Comparison of ENCODE assay signal across 16 cellular contexts in genomic region chr21:36035381-36035791, GRCh38. TPM values are rescaled to one million over a fixed set of nuclear protein-coding genes. Genes with fewer than 3 reads are reported as not detected.
DNase-seq lines count a peak whose midpoint lies in the region; ATAC-seq and TF ChIP-seq lines count a peak whose summit lies in the region.
"Had no signal": no experiment of that assay in that cellular context is flagged by ENCODE, and none has a peak within 500 bp of the region (broad histone marks: within the 10 kb centered on the region; RNA-seq: fewer than 3 reads in every experiment).

No MANE protein-coding gene starts in this region.

- no peaks in the 10 kb centered on the region for H3K4me1 ChIP-seq in endodermal cell (ENCODE audit: control insufficient read depth, insufficient read depth, low read length)
- H3K4me1 ChIP-seq in PC-9 (replicated peaks; ENCODE audit: insufficient read depth) = no peaks in the 10 kb centered on the region

- CTCF ChIA-PET in PC-9 (lab: Charles Lee) = no interaction called here

- no peak overlapping the region for H2AFZ ChIP-seq in PC-9

- no peaks in the 10 kb centered on the region for H3K9me2 ChIP-seq in PC-9 (ENCODE audit: insufficient read depth)

- H3K4me3 Mint-ChIP-seq in HFFc6 (no peak overlapping the region), endodermal cell (no peak overlapping the region)
- no peak overlapping the region for H3K4me3 Mint-ChIP-seq in activated T-cell treated with anti-CD3 and anti-CD28 coated beads, Interleukin-2, amount 50 U/mL, for 4 hours
- H3K4me3 Mint-ChIP-seq: activated T-helper 17 cell treated with anti-CD3 and anti-CD28 coated beads, Interleukin-2, amount 50 U/mL, for 72 hours; brain; CD4-positive, alpha-beta memory T cell had no signal

- H3K27me3 Mint-ChIP-seq in HFFc6 (ENCODE audit: insufficient read depth) (no peaks in the 10 kb centered on the region; the same call in 1 of the 2 replicates), endodermal cell (ENCODE audit: insufficient read depth) (no peaks in the 10 kb centered on the region)
- no peaks in the 10 kb centered on the region for H3K27me3 Mint-ChIP-seq in activated T-cell treated with anti-CD3 and anti-CD28 coated beads, Interleukin-2, amount 50 U/mL, for 4 hours (ENCODE audit: low read depth)
- H3K27me3 Mint-ChIP-seq: activated T-helper 17 cell treated with anti-CD3 and anti-CD28 coated beads, Interleukin-2, amount 50 U/mL, for 72 hours; brain; CD4-positive, alpha-beta memory T cell had no signal

- intact Hi-C loops in PC-9 (cut with micrococcal nuclease; ENCODE audit: unreplicated experiment) = no loop called here

- H4K20me1 ChIP-seq in PC-9 (ENCODE audit: insufficient read depth) = no peaks in the 10 kb centered on the region

- no TSS peak for BruUV-seq in PC-9 (replicated peaks; lab: Mats Ljungman, UMichigan)

- H3K9me3 Mint-ChIP-seq in HFFc6 (no peaks in the 10 kb centered on the region), endodermal cell (no peaks in the 10 kb centered on the region)
- no peaks in the 10 kb centered on the region for H3K9me3 Mint-ChIP-seq in activated T-cell treated with anti-CD3 and anti-CD28 coated beads, Interleukin-2, amount 50 U/mL, for 4 hours
- H3K9me3 Mint-ChIP-seq: activated T-helper 17 cell treated with anti-CD3 and anti-CD28 coated beads, Interleukin-2, amount 50 U/mL, for 72 hours; brain; CD4-positive, alpha-beta memory T cell had no signal

- no peak overlapping the region for H3K9ac ChIP-seq in endodermal cell (ENCODE audit: extremely low read depth, low read length, poor library complexity, severe bottlenecking)

- H3K27ac Mint-ChIP-seq in HFFc6 (no peak overlapping the region), endodermal cell (peak overlapping the region; percentile 44)
- H3K27ac Mint-ChIP-seq: activated T-helper 17 cell treated with anti-CD3 and anti-CD28 coated beads, Interleukin-2, amount 50 U/mL, for 72 hours; CD4-positive, alpha-beta memory T cell had no signal

- POLR2A ChIA-PET in PC-9 (lab: Charles Lee; ENCODE audit: unreplicated experiment) = interaction anchor here (0.6 kb wide), 1 partner anchor 11 kb away, joined by 5 read pairs; no protein-coding TSS in a partner anchor

- no peaks in the 10 kb centered on the region for H3K27me3 ChIP-seq in endodermal cell (ENCODE audit: control insufficient read depth, insufficient read depth, low read length, poor library complexity, severe bottlenecking)
- no peaks in the 10 kb centered on the region for H3K27me3 ChIP-seq in PC-9 (ENCODE audit: insufficient read depth, low read depth)

- H3K27ac ChIP-seq in endodermal cell (ENCODE audit: low read depth, low read length) = no peak overlapping the region
- no peak overlapping the region for H3K27ac ChIP-seq in PC-9
- H3K27ac ChIP-seq: skin epidermis had no signal

- H3K9me3 ChIP-seq in endodermal cell (ENCODE audit: control insufficient read depth, low read length) (no peaks in the 10 kb centered on the region), PC-9 (ENCODE audit: insufficient read depth, low read depth) (no peaks in the 10 kb centered on the region)

- ATAC-seq in activated T-cell treated with anti-CD3 and anti-CD28 coated beads, Interleukin-2, amount 50 U/mL, for 4 hours = no peak
- ATAC-seq in GM21528 (IDR thresholded peaks at IDR 0.05; ENCODE audit: low FRiP score, unreplicated experiment) = no peak
- ATAC-seq: activated T-helper 17 cell treated with anti-CD3 and anti-CD28 coated beads, Interleukin-2, amount 50 U/mL, for 72 hours had no signal

- peaks cover 3% of the 10 kb centered on the region for H3F3A ChIP-seq in PC-9 (ENCODE audit: insufficient read depth, low read depth)

- H3K36me3 Mint-ChIP-seq in HFFc6 (ENCODE audit: low read depth) (peaks cover 39% of the 10 kb centered on the region), endodermal cell (ENCODE audit: low read depth) (peaks cover 51% of the 10 kb centered on the region)
- peaks cover 35% of the 10 kb centered on the region for H3K36me3 Mint-ChIP-seq in activated T-cell treated with anti-CD3 and anti-CD28 coated beads, Interleukin-2, amount 50 U/mL, for 4 hours (ENCODE audit: insufficient read depth)

- no peak overlapping the region for H3K4me2 ChIP-seq in PC-9

- H3K4me3 ChIP-seq in endodermal cell (ENCODE audit: low read length) (no peak overlapping the region), PC-9 (no peak overlapping the region)
- H3K4me3 ChIP-seq: skin epidermis had no signal

- H3K79me2 ChIP-seq in PC-9 (ENCODE audit: low read depth) = no peaks in the 10 kb centered on the region

- TF ChIP-seq CTCF in HFFc6 (IDR thresholded peaks at IDR 0.05) (peak; percentile 4; the same call in 1 of the 2 replicates), endodermal cell (conservative IDR thresholded peaks at IDR 0.05) (peak; percentile 64), PC-9 (conservative IDR thresholded peaks at IDR 0.05) (no peak)

- DNase-seq in NCI-H1417 (lab: John Stamatoyannopoulos, UW) (peak in 2 of 3 experiments; percentile 17 to 27), NCI-H1417 treated with DMSO at 0.1 percent for 48 hours (lab: John Stamatoyannopoulos, UW) (no peak), HFFc6 (no peak), endodermal cell (peak; percentile 77), myocyte (ENCODE audit: low read depth) (peak; percentile 14), PC-9 (no peak)
- DNase-seq in activated T-cell treated with anti-CD3 and anti-CD28 coated beads, Interleukin-2, amount 50 U/mL, for 4 hours = no peak
- DNase-seq: 8988T; CD4-positive, alpha-beta memory T cell; effector CD4-positive, alpha-beta T cell; foreskin fibroblast; NCI-H2081 had no signal

- H3K4me1 Mint-ChIP-seq in HFFc6 (ENCODE audit: low read depth) (no peaks in the 10 kb centered on the region), endodermal cell (peaks cover 10% of the 10 kb centered on the region)
- H3K4me1 Mint-ChIP-seq in activated T-cell treated with anti-CD3 and anti-CD28 coated beads, Interleukin-2, amount 50 U/mL, for 4 hours (ENCODE audit: low read depth) = no peaks in the 10 kb centered on the region
- H3K4me1 Mint-ChIP-seq: activated T-helper 17 cell treated with anti-CD3 and anti-CD28 coated beads, Interleukin-2, amount 50 U/mL, for 72 hours; brain had no signal

- 88 to 92% methylated on average over 5 to 10 of the region's 10 CpGs for WGBS in endodermal cell (ENCODE audit: insufficient coverage in 1 of 2, insufficient read length in 1 of 2), 2 experiments

- H3K36me3 ChIP-seq in endodermal cell (ENCODE audit: control insufficient read depth, insufficient read depth, low read length) (peaks cover 60% of the 10 kb centered on the region), PC-9 (ENCODE audit: low read depth) (no peaks in the 10 kb centered on the region)

RNA-seq across cellular contexts. Expression of gene SETD4, which starts 24.9 kb away (rescaled TPM):
- total RNA-seq in HFFc6 (2021; fragmentation: NEBNext Ultra II Directional; extraction: Animal tissue kit (Norgen Biotek cat#: 25700)) = 10 to 100 TPM in 1 of 6 experiments, 1 to 10 TPM in 5; 7.6 to 10.1 (median 8.7) TPM
- 10 to 100 TPM; 27.8 to 31.9 TPM for total RNA-seq in endodermal cell
- polyA plus RNA-seq in endodermal cell (2013, experiment 1 of 2) = 26.0 TPM
- polyA plus RNA-seq in endodermal cell (2013, experiment 2 of 2) = 24.1 TPM
- total RNA-seq in myocyte = 10.9 and 13.5 TPM in 2 replicates
- 13.1 TPM for polyA plus RNA-seq in myocyte (2012)
- 10 to 100 TPM; 15.9 to 18.8 (median 17.2) TPM for total RNA-seq in activated T-cell treated with anti-CD3 and anti-CD28 coated beads, Interleukin-2, amount 50 U/mL, for 4 hours
- total RNA-seq in PC-9 (2021) = 24.2 and 27.3 TPM in 2 replicates

RNA-seq across cellular contexts. Expression of gene CBR1, which starts 34.4 kb away (rescaled TPM):
- 100 to 1,000 TPM; 103 to 144 (median 138) TPM for total RNA-seq in HFFc6 (2021; fragmentation: NEBNext Ultra II Directional; extraction: Animal tissue kit (Norgen Biotek cat#: 25700))
- total RNA-seq in endodermal cell = 10 to 100 TPM in 1 of 2 donors, under 1 TPM in 1; 0.40 to 15.1 TPM
- polyA plus RNA-seq in endodermal cell (2013, experiment 1 of 2) = 35.6 TPM
- 31.5 TPM for polyA plus RNA-seq in endodermal cell (2013, experiment 2 of 2)
- 46.3 and 72.3 TPM in 2 replicates for total RNA-seq in myocyte
- polyA plus RNA-seq in myocyte (2012) = 71.1 TPM
- 10 to 100 TPM; 45.5 to 57.0 (median 56.8) TPM for total RNA-seq in activated T-cell treated with anti-CD3 and anti-CD28 coated beads, Interleukin-2, amount 50 U/mL, for 4 hours
- 80.2 and 89.7 TPM in 2 replicates for total RNA-seq in PC-9 (2021)

Comparison
In these comparisons a context has a peak if more than half of its experiments do, and no peak if none do; other contexts are left out.
1. DNase-seq: peak in NCI-H1417 (2 of 3), endodermal cell (single experiment) and myocyte (single experiment); none in NCI-H1417 treated with DMSO at 0.1 percent for 48 hours (single experiment), HFFc6 (single experiment), activated T-cell treated with anti-CD3 and anti-CD28 coated beads, Interleukin-2, amount 50 U/mL, for 4 hours (single experiment) and PC-9 (0 of 2).